13 cellular contexts compared by ENCODE assay signal in the genomic region with DNA sequence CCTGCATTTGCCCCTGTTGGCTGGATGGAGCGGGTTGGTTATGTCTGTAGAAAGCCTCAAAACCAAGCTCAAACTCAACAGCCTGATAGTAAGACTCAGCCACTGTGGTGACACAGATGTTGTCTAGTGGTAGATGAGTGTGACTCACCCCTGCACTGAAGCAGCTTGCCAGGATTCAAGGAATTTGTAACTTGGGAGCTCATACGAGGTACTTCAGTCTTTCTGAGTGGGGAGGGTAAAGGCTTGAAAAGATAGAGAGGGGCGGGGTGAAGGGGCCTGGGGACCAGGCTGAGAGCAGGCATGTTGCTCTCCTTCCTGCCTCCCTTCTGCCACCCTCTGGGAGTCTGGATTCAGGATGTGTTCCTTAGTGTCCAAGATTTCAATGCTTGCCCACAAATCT. TPM values are rescaled to one million over a fixed set of nuclear protein-coding genes. Genes with fewer than 3 reads are reported as not detected.
DNase-seq lines count a peak whose midpoint lies in the region; ATAC-seq, FAIRE-seq and TF ChIP-seq lines count a peak whose summit lies in the region.
"Had no signal": no experiment of that assay in that cellular context is flagged by ENCODE, and none has a peak within 500 bp of the region (broad histone marks: within the 10 kb centered on the region; RNA-seq: fewer than 3 reads in every experiment).

No MANE protein-coding gene starts in this region.

- H3K4me2 ChIP-seq in PC-9 = no peak overlapping the region
- H3K4me2 ChIP-seq in trophoblast cell (ENCODE audit: low read length) = no peak overlapping the region

- ATAC-seq in HG03139 (IDR thresholded peaks at IDR 0.05; ENCODE audit: unreplicated experiment) = no peak
- ATAC-seq: activated CD4-positive, CD25-positive, alpha-beta regulatory T cell treated with anti-CD3 and anti-CD28 coated beads, Interleukin-2, amount 50 U/mL, for 24 hours had no signal

- no peak overlapping the region for H3K27ac ChIP-seq in PC-9
- no peak overlapping the region for H3K27ac ChIP-seq in trophoblast cell (ENCODE audit: low read depth, low read length)
- H3K27ac ChIP-seq in kidney (ENCODE audit: low read depth in 2 of 2, low read length in 2 of 2) = no peak overlapping the region
- H3K27ac ChIP-seq: ovary, suprapubic skin had no signal

- no peak overlapping the region for H3K4ac ChIP-seq in trophoblast cell (ENCODE audit: low read depth, low read length)

- H3K4me1 ChIP-seq in PC-9 (replicated peaks; ENCODE audit: insufficient read depth) (peaks cover 3% of the 10 kb centered on the region; the same call in 1 of the 2 replicates), trophoblast cell (ENCODE audit: control insufficient read depth in 1 of 2, insufficient read depth in 2 of 2, low read length in 2 of 2) (peaks cover 4 to 7% of the 10 kb centered on the region in 2 experiments), kidney (ENCODE audit: control insufficient read depth in 1 of 2, insufficient read depth in 1 of 2, low read depth in 1 of 2, low read length in 2 of 2) (peaks cover 12% of the 10 kb centered on the region in 2 donors)

- no peaks in the 10 kb centered on the region for H3K9me2 ChIP-seq in PC-9 (ENCODE audit: insufficient read depth)

- no peak overlapping the region for H4K8ac ChIP-seq in trophoblast cell (ENCODE audit: low read depth, low read length)

- H3K9ac ChIP-seq in trophoblast cell (ENCODE audit: low read length) (no peak overlapping the region), kidney (ENCODE audit: low read length in 2 of 2) (no peak overlapping the region)

- H2BK5ac ChIP-seq in trophoblast cell (ENCODE audit: low read depth, low read length, poor library complexity) = no peak overlapping the region

- H4K12ac ChIP-seq in trophoblast cell (ENCODE audit: low read depth, low read length) = no peak overlapping the region

- H3K79me1 ChIP-seq in trophoblast cell (ENCODE audit: low read length) = no peaks in the 10 kb centered on the region

- H3K18ac ChIP-seq in trophoblast cell (ENCODE audit: low read length) = no peak overlapping the region

- no peaks in the 10 kb centered on the region for H3K79me2 ChIP-seq in PC-9 (ENCODE audit: low read depth)
- no peaks in the 10 kb centered on the region for H3K79me2 ChIP-seq in trophoblast cell (ENCODE audit: control insufficient read depth, insufficient read depth, low read length, poor library complexity)

- POLR2A ChIA-PET in PC-9 (lab: Charles Lee; ENCODE audit: unreplicated experiment) = interaction anchor here (0.5 to 0.6 kb wide), 2 partner anchors 20 to 29 kb away, joined by 3 to 4 read pairs; no protein-coding TSS in a partner anchor

- H3K23ac ChIP-seq in trophoblast cell (ENCODE audit: low read length) = no peak overlapping the region

- no peak overlapping the region for H2BK12ac ChIP-seq in trophoblast cell (ENCODE audit: low read length)

- WGBS in trophoblast cell (ENCODE audit: extremely low coverage, insufficient coverage, insufficient read length) = no CpG with 5 or more reads among the region's 3 CpGs

- DNase-seq in EL = peak; percentile 80
- DNase-seq in PC-9 = peak; percentile 32 to 68
- peak; percentile 86 for DNase-seq in fibroblast of pulmonary artery (ENCODE audit: low read depth)
- DNase-seq in trophoblast cell = peak; percentile 42 to 61
- no peak for DNase-seq in HUDEP-2 (lab: John Stamatoyannopoulos, UW; ENCODE audit: unreplicated experiment in 76 of 76)
- no peak for DNase-seq in activated CD4-positive, alpha-beta T cell treated with anti-CD3 and anti-CD28 coated beads for 1 hour
- DNase-seq in kidney = no peak
- DNase-seq: H7, ovary had no signal

- no peak overlapping the region for H3K14ac ChIP-seq in trophoblast cell (ENCODE audit: low read length)

- H2BK120ac ChIP-seq in trophoblast cell (ENCODE audit: insufficient read depth, low read length, poor library complexity) = no peak overlapping the region

- CTCF ChIA-PET in PC-9 (lab: Charles Lee) = interaction anchor here (0.6 to 0.7 kb wide), 4 partner anchors 43 to 234 kb away, joined by 3 to 4 read pairs (median 4); no protein-coding TSS in a partner anchor

- TF ChIP-seq CTCF in PC-9 (conservative IDR thresholded peaks at IDR 0.05) = no peak
- no peak for TF ChIP-seq CTCF in fibroblast of pulmonary artery (IDR thresholded peaks at IDR 0.05; ENCODE audit: low read length, missing control alignments)
- TF ChIP-seq CTCF in kidney (IDR thresholded peaks at IDR 0.05; ENCODE audit: borderline replicate concordance, extremely low read depth, insufficient read depth) = no peak

- H2AK5ac ChIP-seq in trophoblast cell (ENCODE audit: low read length) = no peak overlapping the region

- no peaks in the 10 kb centered on the region for H3F3A ChIP-seq in PC-9 (ENCODE audit: insufficient read depth, low read depth)

- no TSS peak for BruUV-seq in PC-9 (replicated peaks; lab: Mats Ljungman, UMichigan)

- no peak overlapping the region for H4K91ac ChIP-seq in trophoblast cell (ENCODE audit: low read depth, low read length)

- no peak overlapping the region for H3K4me3 ChIP-seq in PC-9
- no peak overlapping the region for H3K4me3 ChIP-seq in fibroblast of pulmonary artery (replicated peaks; ENCODE audit: low read depth, low read length)
- H3K4me3 ChIP-seq in trophoblast cell (ENCODE audit: low read depth, low read length) = no peak overlapping the region
- H3K4me3 ChIP-seq in kidney (ENCODE audit: low read length in 2 of 2) = no peak overlapping the region
- H3K4me3 ChIP-seq: dorsolateral prefrontal cortex, ovary, suprapubic skin had no signal

- no peaks in the 10 kb centered on the region for H4K20me1 ChIP-seq in PC-9 (ENCODE audit: insufficient read depth)

- H3K36me3 ChIP-seq in PC-9 (ENCODE audit: low read depth) = no peaks in the 10 kb centered on the region
- H3K36me3 ChIP-seq in trophoblast cell (ENCODE audit: control insufficient read depth in 1 of 2, insufficient read depth in 2 of 2, low read length in 2 of 2) = no peaks in the 10 kb centered on the region
- peaks cover 3% of the 10 kb centered on the region in 2 donors for H3K36me3 ChIP-seq in kidney (ENCODE audit: control insufficient read depth in 1 of 2, insufficient read depth in 2 of 2, low read length in 2 of 2)
- H3K36me3 ChIP-seq: ovary, suprapubic skin had no signal

- H3K9me3 ChIP-seq in PC-9 (ENCODE audit: insufficient read depth, low read depth) (no peaks in the 10 kb centered on the region), trophoblast cell (ENCODE audit: insufficient read depth, low read depth, low read length) (peaks cover 3% of the 10 kb centered on the region), kidney (ENCODE audit: control insufficient read depth in 1 of 2, low read length in 2 of 2) (no peaks in the 10 kb centered on the region)
- H3K9me3 ChIP-seq: ovary, suprapubic skin had no signal

- no peak for FAIRE-seq in kidney (lab: Jason Lieb, UNC)

- intact Hi-C loops in PC-9 (cut with micrococcal nuclease; ENCODE audit: unreplicated experiment) (loop anchor here (2.0 kb wide), 1 partner anchor 16 kb away; no protein-coding TSS in a partner anchor), kidney (cut with DNase I) (no loop called here)

- H2AFZ ChIP-seq in PC-9 (no peak overlapping the region), trophoblast cell (ENCODE audit: insufficient read depth, low read length, poor library complexity) (no peak overlapping the region)

- H3K27me3 ChIP-seq in PC-9 (ENCODE audit: insufficient read depth, low read depth) (no peaks in the 10 kb centered on the region), trophoblast cell (ENCODE audit: insufficient read depth, low read length) (no peaks in the 10 kb centered on the region)
- H3K27me3 ChIP-seq: ovary, suprapubic skin had no signal

RNA-seq across cellular contexts. Expression of gene AQP1, which starts 22.9 kb away (rescaled TPM):
- total RNA-seq in PC-9 (2021) (4.0 and 4.8 TPM in 2 replicates), kidney (291 TPM)
- polyA plus RNA-seq in trophoblast cell (2013) = 31.8 and 35.6 TPM in 2 replicates
- 617 TPM for polyA plus RNA-seq in kidney (ENCODE audit: insufficient read depth, low read depth, low replicate concordance)
- total RNA-seq: H7 had no signal

Comparison
In these comparisons a context has a peak if more than half of its experiments do, and no peak if none do; other contexts are left out.
1. DNase-seq: peak in EL (single experiment), PC-9 (2 of 2), fibroblast of pulmonary artery (single experiment) and trophoblast cell (2 of 2); none in HUDEP-2 (0 of 76), activated CD4-positive, alpha-beta T cell treated with anti-CD3 and anti-CD28 coated beads for 1 hour (single experiment) and kidney (single experiment).
2. RNA of gene AQP1, which starts 22.9 kb away (total RNA-seq): 291 TPM in kidney (single experiment); 4.0 to 4.8 TPM in PC-9; every median in the first group is over 10 times any median in the second.